ENCODE assay signal across 9 cellular contexts in the genomic region with DNA sequence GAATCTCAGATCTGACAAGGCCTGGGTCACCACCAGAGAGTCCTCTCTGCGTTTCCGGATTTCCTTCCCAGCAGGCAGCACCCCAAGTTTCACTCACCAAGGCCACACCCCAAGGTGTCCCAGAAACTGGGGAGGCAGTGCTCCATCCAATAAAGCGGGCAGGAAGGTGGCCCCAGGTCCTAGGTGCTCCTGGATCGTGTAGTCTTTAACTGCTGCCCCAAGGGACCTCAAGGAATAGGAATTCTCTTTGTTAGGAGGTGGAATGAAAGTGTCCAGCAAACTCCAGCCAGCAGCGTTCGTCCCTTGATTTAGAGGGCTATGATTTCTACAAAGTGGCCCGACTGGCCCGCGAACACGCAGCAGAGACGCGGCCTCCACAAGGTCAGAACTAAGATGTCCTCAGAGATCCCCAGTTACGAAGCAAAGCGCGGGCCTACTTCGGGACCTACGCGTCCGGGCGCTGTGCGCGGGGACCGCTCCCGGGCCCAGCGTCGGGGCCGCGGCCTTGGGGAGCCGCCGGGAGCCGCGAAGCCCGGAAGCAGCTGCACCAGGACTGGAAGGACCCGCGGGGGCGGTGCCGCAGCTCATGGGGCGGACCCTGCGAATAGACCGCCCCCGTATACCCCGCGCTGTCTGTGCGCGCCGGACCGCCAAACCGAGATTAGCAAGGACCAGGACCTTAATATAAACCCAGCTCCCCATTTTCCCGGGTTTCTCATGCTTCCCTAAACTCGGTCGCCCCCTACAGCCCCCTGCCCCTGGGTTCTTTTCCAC. TPM values are rescaled to one million over a fixed set of nuclear protein-coding genes. Genes with fewer than 3 reads are reported as not detected.
DNase-seq lines count a peak whose midpoint lies in the region; ATAC-seq, FAIRE-seq and TF ChIP-seq lines count a peak whose summit lies in the region.
"Had no signal": no experiment of that assay in that cellular context is flagged by ENCODE, and none has a peak within 500 bp of the region (broad histone marks: within the 10 kb centered on the region; RNA-seq: fewer than 3 reads in every experiment).

C6orf47 (minus strand) TSS at position 555 of the 774 bp plus-strand sequence. CDS start 831 bp downstream, outside the sequence.

- no peak for FAIRE-seq in pancreas (lab: Jason Lieb, UNC)
- FAIRE-seq: islet of Langerhans had no signal

- POLR2A ChIA-PET in activated naive CD8-positive, alpha-beta T cell treated with anti-CD3 and anti-CD28 coated beads, Interleukin-2, amount 10 ng/mL, durations not matched to agents 7 days and 5 days (lab: Charles Lee) = interaction anchor here (0.6 to 7.0 kb wide), 14 partner anchors 7 to 242 kb away, joined by 3 to 138 read pairs (median 4); partner anchors contain the start of genes ABHD16A, APOM, BAG6 and CLIC1

- H3K4me1 Mint-ChIP-seq in activated naive CD8-positive, alpha-beta T cell treated with anti-CD3 and anti-CD28 coated beads, Interleukin-2, amount 10 ng/mL, durations not matched to agents 7 days and 5 days = peaks cover 58% of the 10 kb centered on the region

- H3K27ac ChIP-seq in SU-DHL-6 (ENCODE audit: low read depth, low read length) (peak within 1 kb of the TSS; percentile 66), pancreas (peak within 1 kb of the TSS; percentile 63 to 79 (median 66)), tibial nerve (peak within 1 kb of the TSS; percentile 73 to 91 (median 85))

- no peaks in the 10 kb centered on the region for H3K27me3 Mint-ChIP-seq in activated naive CD8-positive, alpha-beta T cell treated with anti-CD3 and anti-CD28 coated beads, Interleukin-2, amount 10 ng/mL, durations not matched to agents 7 days and 5 days

- no peaks in the 10 kb centered on the region for H4K20me1 ChIP-seq in SU-DHL-6 (ENCODE audit: low read depth, low read length)

- H3K4me1 ChIP-seq in pancreas (peaks cover 21 to 30% (median 27%) of the 10 kb centered on the region in 3 donors), tibial nerve (peaks cover 0 to 67% (median 36%) of the 10 kb centered on the region in 4 donors)

- no peak for TF ChIP-seq CTCF in SU-DHL-6 (IDR thresholded peaks at IDR 0.05; ENCODE audit: insufficient read depth, low read length, poor library complexity, severe bottlenecking)
- TF ChIP-seq CTCF in pancreas (IDR thresholded peaks at IDR 0.05) = no peak
- TF ChIP-seq CTCF in tibial nerve (IDR thresholded peaks at IDR 0.05) = peak in 1 of 5 experiments; percentile 14

- no peaks in the 10 kb centered on the region for H3K9me3 Mint-ChIP-seq in activated naive CD8-positive, alpha-beta T cell treated with anti-CD3 and anti-CD28 coated beads, Interleukin-2, amount 10 ng/mL, durations not matched to agents 7 days and 5 days

- peak within 1 kb of the TSS; percentile 92 for H3K4me3 Mint-ChIP-seq in activated naive CD8-positive, alpha-beta T cell treated with anti-CD3 and anti-CD28 coated beads, Interleukin-2, amount 10 ng/mL, durations not matched to agents 7 days and 5 days

- WGBS in pancreas, 2 donors = 0% methylated on average over 40 to 51 of the region's 51 CpGs
- 1 to 3% methylated on average over 17 to 34 of the region's 51 CpGs for WGBS in tibial nerve, 2 donors

- H3K9me3 ChIP-seq in SU-DHL-6 (ENCODE audit: insufficient read depth, low read length) = no peaks in the 10 kb centered on the region
- H3K9me3 ChIP-seq in pancreas = no peaks in the 10 kb centered on the region
- H3K9me3 ChIP-seq in tibial nerve = no peaks in the 10 kb centered on the region

- H3K4me3 ChIP-seq in SU-DHL-6 (ENCODE audit: insufficient read depth, low read length, poor library complexity, severe bottlenecking) = peak within 1 kb of the TSS; percentile 75
- peak within 1 kb of the TSS; percentile 50 to 76 (median 64) for H3K4me3 ChIP-seq in pancreas
- H3K4me3 ChIP-seq in tibial nerve = peak within 1 kb of the TSS; percentile 52 to 81 (median 74)

- no peaks in the 10 kb centered on the region for H3K9me2 ChIP-seq in SU-DHL-6 (replicated peaks; ENCODE audit: insufficient read depth, low read length)

- intact Hi-C loops in Right ventricle myocardium inferior (cut with DNase I) (loop anchor here (5.0 to 10.0 kb wide), 2 partner anchors 297 to 514 kb away; partner anchors contain the start of genes AGPAT1, NELFE, RNF5 and SKIC2), pancreas (cut with DNase I) (no loop called here)

- H3K27me3 ChIP-seq in SU-DHL-6 (ENCODE audit: low read length) (no peaks in the 10 kb centered on the region), pancreas (no peaks in the 10 kb centered on the region), tibial nerve (no peaks in the 10 kb centered on the region)

- H3K27ac Mint-ChIP-seq in activated naive CD8-positive, alpha-beta T cell treated with anti-CD3 and anti-CD28 coated beads, Interleukin-2, amount 10 ng/mL, durations not matched to agents 7 days and 5 days = peak within 1 kb of the TSS; percentile 89

- H2AFZ ChIP-seq in SU-DHL-6 (ENCODE audit: low read depth, low read length, severe bottlenecking) = peak within 1 kb of the TSS; percentile 22

- H3K9ac ChIP-seq in SU-DHL-6 (ENCODE audit: low read length) = peak within 1 kb of the TSS; percentile 76

- H3K36me3 Mint-ChIP-seq in activated naive CD8-positive, alpha-beta T cell treated with anti-CD3 and anti-CD28 coated beads, Interleukin-2, amount 10 ng/mL, durations not matched to agents 7 days and 5 days = peaks cover 46% of the 10 kb centered on the region

- peak in 1 of 2 donors; percentile 72 for TF ChIP-seq POLR2A in tibial nerve (IDR thresholded peaks at IDR 0.05)

- H3K4me2 ChIP-seq in SU-DHL-6 (ENCODE audit: low read depth, low read length, poor library complexity, severe bottlenecking) = peak within 1 kb of the TSS; percentile 75

- DNase-seq in COLO829 (ENCODE audit: low spot score) = peak; percentile 68
- peak; percentile 56 for DNase-seq in NCI-H1092 treated with DMSO at 0.1 percent for 48 hours (lab: John Stamatoyannopoulos, UW)
- DNase-seq in activated naive CD8-positive, alpha-beta T cell treated with anti-CD3 and anti-CD28 coated beads, Interleukin-2, amount 10 ng/mL, durations not matched to agents 7 days and 5 days = peak; percentile 88
- peak; percentile 94 for DNase-seq in Right ventricle myocardium inferior (ENCODE audit: missing footprints)
- peak; percentile 82 to 94 (median 85) for DNase-seq in pancreas
- peak; percentile 75 for DNase-seq in tibial nerve (ENCODE audit: low spot score in 2 of 2)

- peaks cover 46% of the 10 kb centered on the region for H3K79me2 ChIP-seq in SU-DHL-6 (ENCODE audit: insufficient read depth, low read length)

- peaks cover 26% of the 10 kb centered on the region for H3F3A ChIP-seq in SU-DHL-6 (ENCODE audit: insufficient read depth)

- ATAC-seq in GM21619 (IDR thresholded peaks at IDR 0.05; ENCODE audit: unreplicated experiment) (peak; percentile 41), Right ventricle myocardium inferior (peak; percentile 85), pancreas (peak; percentile 78 to 84 (median 82))
- ATAC-seq in activated naive CD8-positive, alpha-beta T cell treated with anti-CD3 and anti-CD28 coated beads, Interleukin-2, amount 10 ng/mL, durations not matched to agents 7 days and 5 days (ENCODE audit: low read depth) = peak; percentile 69

- TF ChIP-seq EP300 in tibial nerve (IDR thresholded peaks at IDR 0.05) = peak in 1 of 2 donors; percentile 79

- no peaks in the 10 kb centered on the region for H3K36me3 ChIP-seq in SU-DHL-6 (ENCODE audit: low read length)
- no peaks in the 10 kb centered on the region for H3K36me3 ChIP-seq in pancreas
- H3K36me3 ChIP-seq in tibial nerve = peaks cover 0 to 56% (median 0%) of the 10 kb centered on the region in 3 donors

RNA-seq across cellular contexts. Expression of gene C6orf47, which starts in this region (rescaled TPM):
- 10 to 100 TPM; 30.7 to 32.2 TPM for total RNA-seq in activated naive CD8-positive, alpha-beta T cell treated with anti-CD3 and anti-CD28 coated beads, Interleukin-2, amount 10 ng/mL, durations not matched to agents 7 days and 5 days
- total RNA-seq in Right ventricle myocardium inferior (17.0 TPM), pancreas (10 to 100 TPM in 1 of 6 donors, 1 to 10 TPM in 5; 6.9 to 12.0 (median 9.0) TPM), tibial nerve (10 to 100 TPM; 13.8 to 23.3 (median 20.5) TPM)
- polyA plus RNA-seq in pancreas = 10 to 100 TPM; 10.8 to 11.2 TPM

Comparison
In these comparisons a context has a peak if more than half of its experiments do, and no peak if none do; other contexts are left out.
1. Peak in every context shown above with its lines: DNase-seq, ATAC-seq, H3K4me3 ChIP-seq and H3K27ac ChIP-seq.